ENCODE assay signal across 1 cellular context in the genomic region with DNA sequence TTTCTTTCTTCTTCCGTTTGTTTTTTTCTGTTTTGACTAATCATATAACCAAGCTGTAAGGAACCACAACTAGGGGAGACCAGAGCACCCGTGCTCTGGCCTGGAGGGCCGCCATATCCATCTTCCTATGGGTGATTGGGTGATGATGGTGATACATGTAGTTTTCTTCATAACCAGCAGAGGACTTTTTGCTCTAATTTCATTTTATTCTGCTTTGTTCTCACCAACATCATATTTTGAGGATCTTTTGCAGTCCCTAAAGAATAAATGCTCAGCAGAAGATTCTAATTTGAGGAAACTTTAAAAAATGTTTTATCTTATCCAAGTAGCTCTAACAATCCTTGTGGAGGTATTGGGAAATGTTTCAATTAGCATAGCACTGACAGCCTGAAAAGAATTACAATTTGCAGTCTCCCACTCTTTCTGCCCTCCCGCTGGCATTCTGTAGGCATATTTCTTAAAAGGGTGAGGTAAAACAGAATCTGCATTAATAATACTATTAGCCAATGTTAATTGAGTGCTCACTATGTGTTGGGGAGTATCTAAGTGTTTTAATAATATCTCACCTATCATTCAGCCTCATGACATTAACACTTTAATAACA.
TF ChIP-seq lines count a peak whose summit lies in the region.

No MANE protein-coding gene starts in this region.

TF ChIP-seq in SK-N-SH treated with all-trans-retinoic acid at 6 μM for 48 hours, 23 proteins besides CTCF, POLR2A, EP300 and RAD21 (continued from another document):
- TF ChIP-seq BACH2 (CRISPR knock-in tag; IDR thresholded peaks at IDR 0.05; ENCODE audit: borderline replicate concordance) (no peak), CSDC2 (CRISPR knock-in tag; IDR thresholded peaks at IDR 0.05) (no peak)
